In genomic region chr7:46853451-46853850, GRCh38 we compare ENCODE assay signal across 23 cellular contexts.
DNase-seq lines count a peak whose midpoint lies in the region; ATAC-seq, FAIRE-seq and TF ChIP-seq lines count a peak whose summit lies in the region.
"Had no signal": no experiment of that assay in that cellular context is flagged by ENCODE, and none has a peak within 500 bp of the region (broad histone marks: within the 10 kb centered on the region; RNA-seq: fewer than 3 reads in every experiment).

No MANE protein-coding gene starts in this region.

- H3K36me3 Mint-ChIP-seq in chondrocyte (ENCODE audit: low read depth) (no peaks in the 10 kb centered on the region), osteocyte (ENCODE audit: unreplicated experiment) (no peaks in the 10 kb centered on the region)
- no peaks in the 10 kb centered on the region for H3K36me3 Mint-ChIP-seq in natural killer cell treated with Interleukin-12 subunit alpha and Interleukin-12 subunit beta and Interleukin-15 and Interleukin-18, amount 100 ng/mL, for 72 hours
- H3K36me3 Mint-ChIP-seq: CD8-positive, alpha-beta memory T cell had no signal

- H3K27ac Mint-ChIP-seq in chondrocyte (ENCODE audit: unreplicated experiment) (peak overlapping the region; percentile 8), osteocyte (ENCODE audit: unreplicated experiment) (peak overlapping the region; percentile 53)
- H3K27ac Mint-ChIP-seq in natural killer cell treated with Interleukin-12 subunit alpha and Interleukin-12 subunit beta and Interleukin-15 and Interleukin-18, amount 100 ng/mL, for 72 hours: no peak overlapping the region
- H3K27ac Mint-ChIP-seq: CD8-positive, alpha-beta memory T cell; H9 had no signal

- DNase-seq in AG10803 (ENCODE audit: low read depth) (peak; percentile 78), RCC 7860 (ENCODE audit: low spot score) (no peak), chondrocyte (ENCODE audit: low spot score) (no peak), osteocyte (ENCODE audit: extremely low spot score, unreplicated experiment) (no peak), left ventricle myocardium inferior (no peak), DMS114 treated with DMSO at 0.1 percent for 48 hours (lab: John Stamatoyannopoulos, UW; ENCODE audit: unreplicated experiment) (no peak), DMS79 treated with DMSO at 0.1 percent for 48 hours (lab: John Stamatoyannopoulos, UW) (no peak)
- no peak for DNase-seq in natural killer cell treated with Interleukin-12 subunit alpha and Interleukin-12 subunit beta and Interleukin-15 and Interleukin-18, amount 100 ng/mL, for 72 hours (ENCODE audit: low spot score)
- DNase-seq: CD8-positive, alpha-beta memory T cell; GF-D8; H9; Karpas-422; NCI-H187; NCI-H345; NCI-H526 treated with DMSO at 0.1 percent for 48 hours; NK-92 treated with Interleukin-12 subunit alpha and Interleukin-12 subunit beta, amount 100 ng/mL, for 24 hours; OCI-M1; SJCRH30; SW 1271 had no signal

- H3K4me3 Mint-ChIP-seq in chondrocyte (ENCODE audit: unreplicated experiment): no peak overlapping the region
- peak overlapping the region; percentile 5 for H3K4me3 Mint-ChIP-seq in osteocyte (ENCODE audit: unreplicated experiment)
- no peak overlapping the region for H3K4me3 Mint-ChIP-seq in natural killer cell treated with Interleukin-12 subunit alpha and Interleukin-12 subunit beta and Interleukin-15 and Interleukin-18, amount 100 ng/mL, for 72 hours
- H3K4me3 Mint-ChIP-seq: CD8-positive, alpha-beta memory T cell; H9 had no signal

- no peak overlapping the region for H3K4me3 ChIP-seq in AG10803 (ENCODE audit: low read length)
- H3K4me3 ChIP-seq in left ventricle myocardium inferior: no peak overlapping the region
- H3K4me3 ChIP-seq: BLaER1 treated with 17β-estradiol and CSF1 and Interleukin-3, amounts not matched to agents 10 nM and 100 nM; SJCRH30 had no signal

- no peaks in the 10 kb centered on the region for H3K27me3 Mint-ChIP-seq in chondrocyte (ENCODE audit: low read depth)
- no peaks in the 10 kb centered on the region for H3K27me3 Mint-ChIP-seq in osteocyte (ENCODE audit: unreplicated experiment)
- H3K27me3 Mint-ChIP-seq in natural killer cell treated with Interleukin-12 subunit alpha and Interleukin-12 subunit beta and Interleukin-15 and Interleukin-18, amount 100 ng/mL, for 72 hours: no peaks in the 10 kb centered on the region
- H3K27me3 Mint-ChIP-seq: CD8-positive, alpha-beta memory T cell had no signal

- intact Hi-C loops in left ventricle myocardium inferior (cut with micrococcal nuclease): no loop called here

- peaks cover 30% of the 10 kb centered on the region for H3K4me1 Mint-ChIP-seq in chondrocyte (ENCODE audit: low read depth)
- peaks cover 33% of the 10 kb centered on the region for H3K4me1 Mint-ChIP-seq in osteocyte (ENCODE audit: unreplicated experiment)
- H3K4me1 Mint-ChIP-seq in natural killer cell treated with Interleukin-12 subunit alpha and Interleukin-12 subunit beta and Interleukin-15 and Interleukin-18, amount 100 ng/mL, for 72 hours (ENCODE audit: low read depth in 2 of 2): no peaks in the 10 kb centered on the region
- H3K4me1 Mint-ChIP-seq: CD8-positive, alpha-beta memory T cell; H9 had no signal

- no peaks in the 10 kb centered on the region for H3K27me3 ChIP-seq in left ventricle myocardium inferior (ENCODE audit: low read depth)
- H3K27me3 ChIP-seq: BLaER1 treated with 17β-estradiol and CSF1 and Interleukin-3, amounts not matched to agents 10 nM and 100 nM; SJCRH30 had no signal

- H3K4me1 ChIP-seq in left ventricle myocardium inferior: peaks cover 4% of the 10 kb centered on the region
- H3K4me1 ChIP-seq: SJCRH30 had no signal

- H3K9me3 ChIP-seq in left ventricle myocardium inferior (replicated peaks): no peaks in the 10 kb centered on the region
- H3K9me3 ChIP-seq: BLaER1 treated with 17β-estradiol and CSF1 and Interleukin-3, amounts not matched to agents 10 nM and 100 nM had no signal

- peak; percentile 55 for FAIRE-seq in RCC 7860 (lab: Jason Lieb, UNC)
- FAIRE-seq: GM19239 had no signal

- H3K36me3 ChIP-seq in left ventricle myocardium inferior: no peaks in the 10 kb centered on the region
- H3K36me3 ChIP-seq: BLaER1 treated with 17β-estradiol and CSF1 and Interleukin-3, amounts not matched to agents 10 nM and 100 nM; SJCRH30 had no signal

- H3K9me3 Mint-ChIP-seq in chondrocyte (ENCODE audit: low read depth) (no peaks in the 10 kb centered on the region), osteocyte (ENCODE audit: unreplicated experiment) (no peaks in the 10 kb centered on the region)
- peaks cover 13% of the 10 kb centered on the region for H3K9me3 Mint-ChIP-seq in natural killer cell treated with Interleukin-12 subunit alpha and Interleukin-12 subunit beta and Interleukin-15 and Interleukin-18, amount 100 ng/mL, for 72 hours
- H3K9me3 Mint-ChIP-seq: H9 had no signal

- H3K27ac ChIP-seq in left ventricle myocardium inferior (replicated peaks): no peak overlapping the region
- H3K27ac ChIP-seq: 22Rv1; BLaER1 treated with 17β-estradiol and CSF1 and Interleukin-3, amounts not matched to agents 10 nM and 100 nM; RWPE1; SJCRH30 had no signal

- TF ChIP-seq CTCF in AG10803 (conservative IDR thresholded peaks at IDR 0.05; ENCODE audit: low read length) (no peak), chondrocyte (IDR thresholded peaks at IDR 0.05) (no peak), osteocyte (IDR thresholded peaks at IDR 0.05) (no peak), left ventricle myocardium inferior (IDR thresholded peaks at IDR 0.05; ENCODE audit: borderline replicate concordance) (no peak)

- ATAC-seq in natural killer cell treated with Interleukin-12 subunit alpha and Interleukin-12 subunit beta and Interleukin-15 and Interleukin-18, amount 100 ng/mL, for 72 hours: no peak

Comparison
In these comparisons a context has a peak if more than half of its experiments do, and no peak if none do; other contexts are left out.
1. H3K27ac Mint-ChIP-seq: peak in chondrocyte (single experiment) and osteocyte (single experiment); none in natural killer cell treated with Interleukin-12 subunit alpha and Interleukin-12 subunit beta and Interleukin-15 and Interleukin-18, amount 100 ng/mL, for 72 hours (0 of 2).